ENCODE assay signal across 9 cellular contexts in genomic region chr12:56334490-56334793, GRCh38. TPM values are rescaled to one million over a fixed set of nuclear protein-coding genes. Genes with fewer than 3 reads are reported as not detected.
DNase-seq lines count a peak whose midpoint lies in the region; ATAC-seq, FAIRE-seq and TF ChIP-seq lines count a peak whose summit lies in the region.
"Had no signal": no experiment of that assay in that cellular context is flagged by ENCODE, and none has a peak within 500 bp of the region (broad histone marks: within the 10 kb centered on the region; RNA-seq: fewer than 3 reads in every experiment).

No MANE protein-coding gene starts in this region.

- no peak for ATAC-seq in activated naive CD8-positive, alpha-beta T cell treated with anti-CD3 and anti-CD28 coated beads, Interleukin-2, amount 10 ng/mL, durations not matched to agents 7 days and 5 days (ENCODE audit: low read depth)
- no peak for ATAC-seq in HG03469 (IDR thresholded peaks at IDR 0.05; ENCODE audit: unreplicated experiment)

- peak overlapping the region; percentile 54 for H2AFZ ChIP-seq in keratinocyte (ENCODE audit: control insufficient read depth, low read length)

- H4K20me1 ChIP-seq in keratinocyte (ENCODE audit: control insufficient read depth, extremely low read depth, insufficient read depth, low read length): no peaks in the 10 kb centered on the region

- no peak for FAIRE-seq in keratinocyte (lab: Jason Lieb, UNC)

- H3K27me3 ChIP-seq in keratinocyte (ENCODE audit: control insufficient read depth, extremely low read depth, insufficient read depth, low read length): no peaks in the 10 kb centered on the region
- H3K27me3 ChIP-seq in subcutaneous abdominal adipose tissue (ENCODE audit: control insufficient read depth in 5 of 5, insufficient read depth in 4 of 5, low read length in 5 of 5): no peaks in the 10 kb centered on the region

- H3K9me3 ChIP-seq in keratinocyte (ENCODE audit: control insufficient read depth, low read depth, low read length) (no peaks in the 10 kb centered on the region), subcutaneous abdominal adipose tissue (ENCODE audit: control insufficient read depth in 5 of 5, low read length in 5 of 5) (no peaks in the 10 kb centered on the region)

- POLR2A ChIA-PET in activated naive CD8-positive, alpha-beta T cell treated with anti-CD3 and anti-CD28 coated beads, Interleukin-2, amount 10 ng/mL, durations not matched to agents 7 days and 5 days (lab: Charles Lee): interaction anchor here (1.8 to 5.0 kb wide), 2 partner anchors 19 to 25 kb away, joined by 17 to 40 read pairs; partner anchors contain the start of genes CNPY2 and STAT2

- dilution Hi-C loops in keratinocyte (cut with MboI; ENCODE audit: extremely low pct_ligation_motif_present, low sequenced_read_pairs): no loop called here

- no peak for TF ChIP-seq CTCF in keratinocyte (optimal IDR thresholded peaks at IDR 0.05 in 1 of 3, IDR thresholded peaks at IDR 0.05 in 1 of 3, conservative IDR thresholded peaks at IDR 0.05 in 1 of 3; ENCODE audit: extremely low read depth in 1 of 3, insufficient read depth in 2 of 3, low read length in 3 of 3)

- H3K4me2 ChIP-seq in keratinocyte (ENCODE audit: control insufficient read depth, extremely low read depth, insufficient read depth, low read depth, low read length): peak overlapping the region; percentile 87

- H3K9me1 ChIP-seq in keratinocyte (ENCODE audit: control insufficient read depth, extremely low read depth, insufficient read depth, low read length): no peaks in the 10 kb centered on the region

- H3K79me2 ChIP-seq in keratinocyte (ENCODE audit: control insufficient read depth, insufficient read depth, low read length): peaks cover 2% of the 10 kb centered on the region

- H3K4me1 ChIP-seq in keratinocyte (ENCODE audit: control insufficient read depth, extremely low read depth, insufficient read depth, low read length): peaks cover 24% of the 10 kb centered on the region
- peaks cover 5 to 28% (median 22%) of the 10 kb centered on the region in 5 donors for H3K4me1 ChIP-seq in subcutaneous abdominal adipose tissue (ENCODE audit: control insufficient read depth in 5 of 5, insufficient read depth in 5 of 5, low read length in 5 of 5)

- H3K36me3 ChIP-seq in keratinocyte (ENCODE audit: control insufficient read depth in 2 of 2, extremely low read depth in 1 of 2, insufficient read depth in 2 of 2, low read length in 2 of 2): no peaks in the 10 kb centered on the region
- H3K36me3 ChIP-seq in subcutaneous abdominal adipose tissue (ENCODE audit: control insufficient read depth in 5 of 5, insufficient read depth in 5 of 5, low read length in 5 of 5): no peaks in the 10 kb centered on the region

- H3K9me3 Mint-ChIP-seq in activated naive CD8-positive, alpha-beta T cell treated with anti-CD3 and anti-CD28 coated beads, Interleukin-2, amount 10 ng/mL, durations not matched to agents 7 days and 5 days: no peaks in the 10 kb centered on the region

- peak overlapping the region; percentile 94 for H3K27ac Mint-ChIP-seq in activated naive CD8-positive, alpha-beta T cell treated with anti-CD3 and anti-CD28 coated beads, Interleukin-2, amount 10 ng/mL, durations not matched to agents 7 days and 5 days

- H3K36me3 Mint-ChIP-seq in activated naive CD8-positive, alpha-beta T cell treated with anti-CD3 and anti-CD28 coated beads, Interleukin-2, amount 10 ng/mL, durations not matched to agents 7 days and 5 days: peaks cover 9% of the 10 kb centered on the region

- H3K27me3 Mint-ChIP-seq in activated naive CD8-positive, alpha-beta T cell treated with anti-CD3 and anti-CD28 coated beads, Interleukin-2, amount 10 ng/mL, durations not matched to agents 7 days and 5 days: no peaks in the 10 kb centered on the region

- peaks cover 37% of the 10 kb centered on the region for H3K4me1 Mint-ChIP-seq in activated naive CD8-positive, alpha-beta T cell treated with anti-CD3 and anti-CD28 coated beads, Interleukin-2, amount 10 ng/mL, durations not matched to agents 7 days and 5 days

- H3K27ac ChIP-seq in keratinocyte (ENCODE audit: control insufficient read depth, insufficient read depth, low read length) (peak overlapping the region; percentile 98), subcutaneous abdominal adipose tissue (ENCODE audit: low read depth, low read length) (peak overlapping the region; percentile 99)

- peak overlapping the region; percentile 50 to 90 (median 78) for H3K4me3 ChIP-seq in keratinocyte (ENCODE audit: control insufficient read depth in 2 of 3, extremely low read depth in 1 of 3, insufficient read depth in 2 of 3, low read depth in 1 of 3, low read length in 3 of 3)
- H3K4me3 ChIP-seq in subcutaneous abdominal adipose tissue (ENCODE audit: low read depth in 1 of 5, low read length in 5 of 5): peak overlapping the region; percentile 78 to 92 (median 83)

- H3K9ac ChIP-seq in keratinocyte (ENCODE audit: control insufficient read depth, extremely low read depth, insufficient read depth, low read length) (peak overlapping the region; percentile 93), subcutaneous abdominal adipose tissue (ENCODE audit: low read length in 5 of 5) (peak overlapping the region; percentile 87 to 99 (median 92))

- H3K4me3 Mint-ChIP-seq in activated naive CD8-positive, alpha-beta T cell treated with anti-CD3 and anti-CD28 coated beads, Interleukin-2, amount 10 ng/mL, durations not matched to agents 7 days and 5 days: peak overlapping the region; percentile 92

- DNase-seq in DMS53 (lab: John Stamatoyannopoulos, UW): peak; percentile 57
- DNase-seq in DMS53 treated with DMSO at 0.1 percent for 48 hours (lab: John Stamatoyannopoulos, UW; ENCODE audit: unreplicated experiment): no peak
- no peak for DNase-seq in activated naive CD8-positive, alpha-beta T cell treated with anti-CD3 and anti-CD28 coated beads, Interleukin-2, amount 10 ng/mL, durations not matched to agents 7 days and 5 days
- no peak for DNase-seq in keratinocyte (ENCODE audit: low read depth, low spot score)
- no peak for DNase-seq in NCI-H146 treated with DMSO at 0.1 percent for 48 hours (lab: John Stamatoyannopoulos, UW; ENCODE audit: unreplicated experiment)
- DNase-seq in islet precursor cell: no peak

RNA-seq across cellular contexts. Expression of gene PAN2, which starts 0.6 kb away (rescaled TPM):
- total RNA-seq in activated naive CD8-positive, alpha-beta T cell treated with anti-CD3 and anti-CD28 coated beads, Interleukin-2, amount 10 ng/mL, durations not matched to agents 7 days and 5 days: 100 to 1,000 TPM; 106 to 115 TPM
- polyA plus RNA-seq in keratinocyte: 20.0 to 26.3 TPM (median 26.2 TPM) in 3 replicates
- polyA plus RNA-seq in keratinocyte (2011; ENCODE audit: low read depth): 32.6 TPM
- 3.6 and 5.8 TPM in 2 replicates for polyA plus RNA-seq in keratinocyte (2011; cell fraction: cytosol; rRNA removed)
- 189 and 194 TPM in 2 replicates for polyA plus RNA-seq in keratinocyte (2011; cell fraction: nucleus; rRNA removed)
- polyA plus RNA-seq in keratinocyte (2012; ENCODE audit: low replicate concordance): 12.8 and 29.0 TPM in 2 replicates
- 11.1 to 22.3 TPM (median 17.3 TPM) in 3 replicates for polyA minus RNA-seq in keratinocyte
- 5.8 TPM for polyA minus RNA-seq in keratinocyte (2011; cell fraction: cytosol; rRNA and poly(A)+ RNA removed)
- polyA minus RNA-seq in keratinocyte (2011; cell fraction: nucleus; rRNA and poly(A)+ RNA removed): 14.6 and 42.4 TPM in 2 replicates

RNA-seq across cellular contexts. Expression of gene IL23A, which starts 4.2 kb away (rescaled TPM):
- total RNA-seq in activated naive CD8-positive, alpha-beta T cell treated with anti-CD3 and anti-CD28 coated beads, Interleukin-2, amount 10 ng/mL, durations not matched to agents 7 days and 5 days: 10 to 100 TPM; 10.2 to 10.9 TPM
- 0.68 to 1.6 TPM (median 1.5 TPM) in 3 replicates for polyA plus RNA-seq in keratinocyte
- not detected for polyA plus RNA-seq in keratinocyte (2011; ENCODE audit: low read depth)
- 0.30 and 0.63 TPM in 2 replicates for polyA plus RNA-seq in keratinocyte (2011; cell fraction: cytosol; rRNA removed)
- 0.69 and 0.80 TPM in 2 replicates for polyA plus RNA-seq in keratinocyte (2011; cell fraction: nucleus; rRNA removed)
- polyA plus RNA-seq in keratinocyte (2012; ENCODE audit: low replicate concordance): 0.58 and 1.7 TPM in 2 replicates
- not detected in 3 replicates for polyA minus RNA-seq in keratinocyte
- not detected for polyA minus RNA-seq in keratinocyte (2011; cell fraction: cytosol; rRNA and poly(A)+ RNA removed)
- polyA minus RNA-seq in keratinocyte (2011; cell fraction: nucleus; rRNA and poly(A)+ RNA removed): not detected in 2 replicates
- total RNA-seq: M059J had no signal

RNA-seq across cellular contexts. Expression of gene CNPY2, which starts 18.7 kb away (rescaled TPM):
- total RNA-seq in activated naive CD8-positive, alpha-beta T cell treated with anti-CD3 and anti-CD28 coated beads, Interleukin-2, amount 10 ng/mL, durations not matched to agents 7 days and 5 days: 10 to 100 TPM; 85.6 to 89.0 TPM
- polyA plus RNA-seq in keratinocyte: 122 to 162 TPM (median 160 TPM) in 3 replicates
- polyA plus RNA-seq in keratinocyte (2011; ENCODE audit: low read depth): 52.6 TPM
- polyA plus RNA-seq in keratinocyte (2011; cell fraction: cytosol; rRNA removed): 146 and 188 TPM in 2 replicates
- 146 and 153 TPM in 2 replicates for polyA plus RNA-seq in keratinocyte (2011; cell fraction: nucleus; rRNA removed)
- 82.7 and 95.9 TPM in 2 replicates for polyA plus RNA-seq in keratinocyte (2012; ENCODE audit: low replicate concordance)
- 23.1 to 90.2 TPM (median 77.2 TPM) in 3 replicates for polyA minus RNA-seq in keratinocyte
- polyA minus RNA-seq in keratinocyte (2011; cell fraction: cytosol; rRNA and poly(A)+ RNA removed): 30.5 TPM
- polyA minus RNA-seq in keratinocyte (2011; cell fraction: nucleus; rRNA and poly(A)+ RNA removed): 19.6 and 31.4 TPM in 2 replicates

RNA-seq across cellular contexts. Expression of gene STAT2, which starts 25.5 kb away (rescaled TPM):
- 100 to 1,000 TPM; 263 to 275 TPM for total RNA-seq in activated naive CD8-positive, alpha-beta T cell treated with anti-CD3 and anti-CD28 coated beads, Interleukin-2, amount 10 ng/mL, durations not matched to agents 7 days and 5 days
- polyA plus RNA-seq in keratinocyte: 95.8 to 120 TPM (median 109 TPM) in 3 replicates
- 17.2 TPM for polyA plus RNA-seq in keratinocyte (2011; ENCODE audit: low read depth)
- 45.1 and 54.8 TPM in 2 replicates for polyA plus RNA-seq in keratinocyte (2011; cell fraction: cytosol; rRNA removed)
- 344 and 372 TPM in 2 replicates for polyA plus RNA-seq in keratinocyte (2011; cell fraction: nucleus; rRNA removed)
- polyA plus RNA-seq in keratinocyte (2012; ENCODE audit: low replicate concordance): 30.2 and 75.7 TPM in 2 replicates
- 107 to 189 TPM (median 189 TPM) in 3 replicates for polyA minus RNA-seq in keratinocyte
- 70.4 TPM for polyA minus RNA-seq in keratinocyte (2011; cell fraction: cytosol; rRNA and poly(A)+ RNA removed)
- 132 and 225 TPM in 2 replicates for polyA minus RNA-seq in keratinocyte (2011; cell fraction: nucleus; rRNA and poly(A)+ RNA removed)

RNA-seq across cellular contexts. Expression of gene APOF, which starts 28.2 kb away (rescaled TPM):
- total RNA-seq in activated naive CD8-positive, alpha-beta T cell treated with anti-CD3 and anti-CD28 coated beads, Interleukin-2, amount 10 ng/mL, durations not matched to agents 7 days and 5 days: not detected
- not detected in 3 replicates for polyA plus RNA-seq in keratinocyte
- polyA plus RNA-seq in keratinocyte (2011; ENCODE audit: low read depth): not detected
- polyA plus RNA-seq in keratinocyte (2011; cell fraction: cytosol; rRNA removed): not detected in 2 replicates
- polyA plus RNA-seq in keratinocyte (2011; cell fraction: nucleus; rRNA removed): not detected in 2 replicates
- polyA plus RNA-seq in keratinocyte (2012; ENCODE audit: low replicate concordance): not detected in 2 replicates
- polyA minus RNA-seq in keratinocyte: not detected in 3 replicates
- not detected for polyA minus RNA-seq in keratinocyte (2011; cell fraction: cytosol; rRNA and poly(A)+ RNA removed)
- not detected in 2 replicates for polyA minus RNA-seq in keratinocyte (2011; cell fraction: nucleus; rRNA and poly(A)+ RNA removed)
- total RNA-seq: M059J had no signal
